In genomic region chr2:96023701-96024100, GRCh38 we compare ENCODE assay signal across 4 cellular contexts. TPM values are rescaled to one million over a fixed set of nuclear protein-coding genes. Genes with fewer than 3 reads are reported as not detected.
"Had no signal": no experiment of that assay in that cellular context is flagged by ENCODE, and none has a peak within 500 bp of the region (broad histone marks: within the 10 kb centered on the region; RNA-seq: fewer than 3 reads in every experiment).

No MANE protein-coding gene starts in this region.

RNA-seq across cellular contexts. Expression of gene GPAT2, which starts 11.0 kb away (rescaled TPM):
- total RNA-seq: HT-29, M059J, SK-MEL-5 had no signal
- polyA plus RNA-seq: SK-N-SH had no signal
